15 cellular contexts compared by ENCODE assay signal in the genomic region with DNA sequence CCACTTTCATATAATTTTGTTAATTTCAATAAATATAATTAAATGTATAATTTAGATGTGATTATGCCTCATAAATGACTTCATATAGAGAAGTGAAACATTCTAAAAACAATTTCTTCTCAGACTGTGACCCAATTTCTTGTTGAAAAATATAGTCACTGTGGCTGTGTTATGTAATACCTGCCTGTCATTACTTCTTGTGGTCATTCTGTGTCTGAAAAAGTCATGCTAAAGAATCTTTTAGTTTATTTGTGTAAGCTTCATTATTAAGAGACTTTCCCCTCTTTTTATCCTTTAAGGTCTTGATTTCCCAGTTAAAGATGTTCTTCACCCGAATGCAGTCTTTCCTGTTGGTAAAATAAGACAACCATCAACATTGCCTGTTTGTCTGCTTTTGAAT. TPM values are rescaled to one million over a fixed set of nuclear protein-coding genes. Genes with fewer than 3 reads are reported as not detected.
DNase-seq lines count a peak whose midpoint lies in the region; ATAC-seq, FAIRE-seq and TF ChIP-seq lines count a peak whose summit lies in the region.
"Had no signal": no experiment of that assay in that cellular context is flagged by ENCODE, and none has a peak within 500 bp of the region (broad histone marks: within the 10 kb centered on the region; RNA-seq: fewer than 3 reads in every experiment).

No MANE protein-coding gene starts in this region.

- TF ChIP-seq POLR2A in IMR-90 (IDR thresholded peaks at IDR 0.05; ENCODE audit: low read depth, low read length) (no peak), GM12878 (IDR thresholded peaks at IDR 0.05; ENCODE audit: low read depth, low read length) (no peak), gastrocnemius medialis (IDR thresholded peaks at IDR 0.05) (no peak), uterus (IDR thresholded peaks at IDR 0.05) (no peak)

- H2AK9ac ChIP-seq in IMR-90 (replicated peaks; ENCODE audit: low read depth, low read length, poor library complexity), result no peak overlapping the region

- no peak for DNase-seq in CD8-positive, alpha-beta T cell
- DNase-seq in IMR-90, result peak; percentile 37
- no peak for DNase-seq in GM12878 (ENCODE audit: low read depth, low spot score)
- no peak for DNase-seq in gastrocnemius medialis
- no peak for DNase-seq in uterus
- no peak for DNase-seq in H4 (ENCODE audit: low spot score)
- DNase-seq: activated naive CD4-positive, alpha-beta T cell treated with anti-CD3 and anti-CD28 coated beads, Interleukin-2, amount 10 ng/mL, durations not matched to agents 7 days and 5 days; Kasumi-1; NCI-H1694; NCI-H446 treated with DMSO at 0.1 percent for 48 hours; stimulated activated CD4-positive, alpha-beta T cell treated with anti-CD3 and anti-CD28 coated beads, Interleukin-4, amount 100 ng/mL, for 4 hours had no signal

- in situ Hi-C loops in IMR-90 (cut with MboI; ENCODE audit: low sequenced_read_pairs) (no loop called here), GM12878 (cut with MboI) (no loop called here), gastrocnemius medialis (cut with MboI; ENCODE audit: low sequenced_read_pairs in 4 of 4) (no loop called here)

- H3K23ac ChIP-seq in IMR-90 (ENCODE audit: low read depth, low read length), result no peak overlapping the region

- no peak overlapping the region for H4K8ac ChIP-seq in IMR-90 (ENCODE audit: low read depth in 2 of 2, low read length in 2 of 2)

- no peak overlapping the region for H3K4me3 Mint-ChIP-seq in CD8-positive, alpha-beta T cell
- H3K4me3 Mint-ChIP-seq: activated naive CD4-positive, alpha-beta T cell treated with anti-CD3 and anti-CD28 coated beads, Interleukin-2, amount 10 ng/mL, durations not matched to agents 7 days and 5 days had no signal

- no peak overlapping the region for H3K14ac ChIP-seq in IMR-90 (replicated peaks; ENCODE audit: low read depth, low read length)

- H3K9me3 ChIP-seq in CD8-positive, alpha-beta T cell (ENCODE audit: low read length), result no peaks in the 10 kb centered on the region
- H3K9me3 ChIP-seq in IMR-90 (ENCODE audit: control insufficient read depth, insufficient read depth, low read length) (no peaks in the 10 kb centered on the region), GM12878 (replicated peaks; ENCODE audit: control insufficient read depth, insufficient read depth, low read length) (no peaks in the 10 kb centered on the region), gastrocnemius medialis (no peaks in the 10 kb centered on the region), uterus (no peaks in the 10 kb centered on the region)
- H3K9me3 ChIP-seq: breast epithelium had no signal

- no peak overlapping the region for H3K27ac ChIP-seq in CD8-positive, alpha-beta T cell (ENCODE audit: low read depth, low read length)
- H3K27ac ChIP-seq in IMR-90 (ENCODE audit: insufficient read depth, low read length), result no peak overlapping the region
- H3K27ac ChIP-seq in GM12878 (ENCODE audit: control insufficient read depth, insufficient read depth), result no peak overlapping the region
- peak overlapping the region; percentile 21 to 71 (median 60) for H3K27ac ChIP-seq in gastrocnemius medialis
- no peak overlapping the region for H3K27ac ChIP-seq in uterus

- H3K4me2 ChIP-seq in IMR-90 (ENCODE audit: low read depth, low read length) (no peak overlapping the region), GM12878 (ENCODE audit: control insufficient read depth, insufficient read depth) (no peak overlapping the region)

- no peaks in the 10 kb centered on the region for H3K27me3 ChIP-seq in CD8-positive, alpha-beta T cell (ENCODE audit: insufficient read depth, low read length)
- no peaks in the 10 kb centered on the region for H3K27me3 ChIP-seq in IMR-90 (ENCODE audit: control insufficient read depth, insufficient read depth, low read length)
- H3K27me3 ChIP-seq in GM12878 (replicated peaks in 1 of 2; ENCODE audit: control insufficient read depth in 2 of 2, insufficient read depth in 2 of 2, low read length in 1 of 2), result no peaks in the 10 kb centered on the region
- no peaks in the 10 kb centered on the region for H3K27me3 ChIP-seq in gastrocnemius medialis
- H3K27me3 ChIP-seq in uterus, result no peaks in the 10 kb centered on the region
- H3K27me3 ChIP-seq: breast epithelium had no signal

- no peak overlapping the region for H3K18ac ChIP-seq in IMR-90 (ENCODE audit: low read depth, low read length)

- no peak overlapping the region for H2BK15ac ChIP-seq in IMR-90 (ENCODE audit: low read depth, low read length)

- peaks cover 28 to 71% of the 10 kb centered on the region in 2 experiments for H3K79me1 ChIP-seq in IMR-90 (ENCODE audit: low read depth in 1 of 2, low read length in 2 of 2)

- no peaks in the 10 kb centered on the region for H3K27me3 Mint-ChIP-seq in CD8-positive, alpha-beta T cell (ENCODE audit: low read depth)
- H3K27me3 Mint-ChIP-seq: activated naive CD4-positive, alpha-beta T cell treated with anti-CD3 and anti-CD28 coated beads, Interleukin-2, amount 10 ng/mL, durations not matched to agents 7 days and 5 days had no signal

- no peak overlapping the region for H2AFZ ChIP-seq in IMR-90 (replicated peaks; ENCODE audit: low read length, poor library complexity)
- no peak overlapping the region for H2AFZ ChIP-seq in GM12878 (ENCODE audit: control insufficient read depth, low read depth, low read length)

- intact Hi-C loops in CD8-positive, alpha-beta T cell (cut with DNase I, micrococcal nuclease), result no loop called here
- intact Hi-C loops in IMR-90 (cut with micrococcal nuclease) (no loop called here), GM12878 (cut with micrococcal nuclease; ENCODE audit: unreplicated experiment) (no loop called here), gastrocnemius medialis (cut with DNase I; ENCODE audit: low total_unique reads) (loop anchor here (5.0 kb wide), 1 partner anchor 80 kb away; no protein-coding TSS in a partner anchor), uterus (cut with DNase I; ENCODE audit: low total_unique reads) (no loop called here)

- H3K9me1 ChIP-seq in IMR-90 (ENCODE audit: insufficient read depth, low read length), result peaks cover 10% of the 10 kb centered on the region; the same call in 1 of the 2 replicates

- TF ChIP-seq RAD21 in IMR-90 (IDR thresholded peaks at IDR 0.05; ENCODE audit: low read length), result no peak
- no peak for TF ChIP-seq RAD21 in GM12878 (IDR thresholded peaks at IDR 0.05; ENCODE audit: insufficient read depth, low read depth, low read length)

- peaks cover 63% of the 10 kb centered on the region for H3K4me1 Mint-ChIP-seq in CD8-positive, alpha-beta T cell (ENCODE audit: low read depth)

- peaks cover 23% of the 10 kb centered on the region for H3K79me2 ChIP-seq in GM12878 (ENCODE audit: control insufficient read depth, insufficient read depth, low read length)

- no peak overlapping the region for H2BK120ac ChIP-seq in IMR-90 (ENCODE audit: low read depth, low read length)

- no peak for ATAC-seq in CD8-positive, alpha-beta T cell
- ATAC-seq in IMR-90 (ENCODE audit: low read depth), result no peak
- peak; percentile 68 for ATAC-seq in GM12878
- ATAC-seq in gastrocnemius medialis, result no peak
- ATAC-seq in GM19467 (IDR thresholded peaks at IDR 0.05; ENCODE audit: unreplicated experiment), result no peak
- ATAC-seq: activated CD4-positive, CD25-positive, alpha-beta regulatory T cell treated with anti-CD3 and anti-CD28 coated beads, Interleukin-2, amount 50 U/mL, for 24 hours; Panc1 had no signal

- no peak overlapping the region for H3K56ac ChIP-seq in IMR-90 (ENCODE audit: extremely low read depth, insufficient read depth, low read length)

- no peak overlapping the region for H2AK5ac ChIP-seq in IMR-90 (ENCODE audit: low read depth, low read length)

- TF ChIP-seq EP300 in GM12878 (IDR thresholded peaks at IDR 0.05; ENCODE audit: borderline replicate concordance in 1 of 2, control insufficient read depth in 1 of 2, low read depth in 2 of 2, low read length in 2 of 2), result no peak

- peak overlapping the region; percentile 67 for H3K27ac Mint-ChIP-seq in CD8-positive, alpha-beta T cell
- H3K27ac Mint-ChIP-seq: activated naive CD4-positive, alpha-beta T cell treated with anti-CD3 and anti-CD28 coated beads, Interleukin-2, amount 10 ng/mL, durations not matched to agents 7 days and 5 days had no signal

- RAD21 ChIA-PET in GM12878 (lab: Charles Lee; ENCODE audit: unreplicated experiment), result interaction anchor here (0.7 to 1.8 kb wide), 3 partner anchors 26 to 178 kb away, joined by 3 to 6 read pairs (median 4); no protein-coding TSS in a partner anchor

- no CpG with 5 or more reads among the region's 1 CpG for WGBS in IMR-90 (ENCODE audit: extremely low coverage in 2 of 2, insufficient read length in 1 of 2), 2 experiments
- WGBS in GM12878 (ENCODE audit: insufficient coverage, insufficient replicate concordance, low lambda C conversion rate, missing lambda C conversion rate), result 50% methylated on average over 1 of the region's 1 CpG

- no peak overlapping the region for H2BK5ac ChIP-seq in IMR-90 (ENCODE audit: low read depth, low read length, poor library complexity, severe bottlenecking)

- FAIRE-seq in GM12878 (lab: Jason Lieb, UNC), result no peak

- dilution Hi-C loops in IMR-90 (cut with HindIII; ENCODE audit: low sequenced_read_pairs, unreplicated experiment), result no loop called here

- H4K20me1 ChIP-seq in IMR-90 (ENCODE audit: insufficient read depth, low read length) (peaks cover 41% of the 10 kb centered on the region), GM12878 (ENCODE audit: control insufficient read depth, insufficient read depth) (no peaks in the 10 kb centered on the region)

- TF ChIP-seq CTCF in CD8-positive, alpha-beta T cell (IDR thresholded peaks at IDR 0.05), result no peak
- TF ChIP-seq CTCF in IMR-90 (conservative IDR thresholded peaks at IDR 0.05; ENCODE audit: low read depth, low read length) (no peak), GM12878 (IDR thresholded peaks at IDR 0.05 in 2 of 3, conservative IDR thresholded peaks at IDR 0.05 in 1 of 3; ENCODE audit: control insufficient read depth in 2 of 3, extremely low read depth in 1 of 3, insufficient read depth in 1 of 3, low read depth in 3 of 3, low read length in 3 of 3) (no peak), gastrocnemius medialis (IDR thresholded peaks at IDR 0.05 in 4 of 5, conservative IDR thresholded peaks at IDR 0.05 in 1 of 5) (no peak), uterus (IDR thresholded peaks at IDR 0.05) (no peak)

- no peak overlapping the region for H3K4me3 ChIP-seq in CD8-positive, alpha-beta T cell (ENCODE audit: low read depth, low read length)
- H3K4me3 ChIP-seq in IMR-90 (ENCODE audit: insufficient read depth, low read depth, low read length) (no peak overlapping the region), GM12878 (no peak overlapping the region), gastrocnemius medialis (no peak overlapping the region), uterus (no peak overlapping the region)
- H3K4me3 ChIP-seq: breast epithelium had no signal

- H2BK20ac ChIP-seq in IMR-90 (ENCODE audit: low read depth, low read length), result no peak overlapping the region

- H3K9ac ChIP-seq in IMR-90 (ENCODE audit: low read depth, low read length) (no peak overlapping the region), GM12878 (ENCODE audit: control insufficient read depth, insufficient read depth, low read length) (no peak overlapping the region)

- BruUV-seq in IMR-90 (replicated peaks; lab: Mats Ljungman, UMichigan) (no TSS peak), GM12878 (replicated peaks; lab: Mats Ljungman, UMichigan) (no TSS peak)

- peaks cover 52% of the 10 kb centered on the region for H3K36me3 Mint-ChIP-seq in CD8-positive, alpha-beta T cell

- CTCF ChIA-PET in CD8-positive, alpha-beta T cell (lab: Charles Lee), result interaction anchor here (0.7 to 1.0 kb wide), 2 partner anchors 22 to 200 kb away, joined by 3 read pairs; no protein-coding TSS in a partner anchor
- CTCF ChIA-PET in IMR-90 (lab: Yijun Ruan, JAX) (no interaction called here), GM12878 (lab: Yijun Ruan, JAX) (interaction anchor here (1.4 to 1.9 kb wide), 2 partner anchors 10 to 12 kb away, joined by 5 read pairs; no protein-coding TSS in a partner anchor)

- no peak overlapping the region for H4K5ac ChIP-seq in IMR-90 (ENCODE audit: low read depth, low read length)

- H3K4ac ChIP-seq in IMR-90 (ENCODE audit: low read depth, low read length), result no peak overlapping the region

- SMC1A ChIA-PET in GM12878 (lab: Charles Lee; ENCODE audit: uncharacterized antibody, unreplicated experiment), result interaction anchor here (0.5 to 5.2 kb wide), 10 partner anchors 8 to 159 kb away, joined by 3 to 24 read pairs (median 8); no protein-coding TSS in a partner anchor

- no peaks in the 10 kb centered on the region for H3K4me1 ChIP-seq in CD8-positive, alpha-beta T cell (ENCODE audit: insufficient read depth, low read length)
- H3K4me1 ChIP-seq in IMR-90 (ENCODE audit: control insufficient read depth, insufficient read depth, low read length) (peaks cover 6% of the 10 kb centered on the region), GM12878 (ENCODE audit: control insufficient read depth, insufficient read depth, low read length) (no peaks in the 10 kb centered on the region), gastrocnemius medialis (peaks cover 31 to 59% of the 10 kb centered on the region in 2 donors), uterus (no peaks in the 10 kb centered on the region)

- POLR2A ChIA-PET in CD8-positive, alpha-beta T cell (lab: Charles Lee), result interaction anchor here (0.9 kb wide), 1 partner anchor 9 kb away, joined by 3 read pairs; no protein-coding TSS in a partner anchor
- POLR2A ChIA-PET in IMR-90 (lab: Charles Lee; ENCODE audit: unreplicated experiment), result no interaction called here
- POLR2A ChIA-PET in GM12878 (lab: Charles Lee), result interaction anchor here (1.2 to 1.3 kb wide), 2 partner anchors 8 to 62 kb away, joined by 3 to 7 read pairs; no protein-coding TSS in a partner anchor

- H3K9me3 Mint-ChIP-seq in CD8-positive, alpha-beta T cell, result no peaks in the 10 kb centered on the region
- H3K9me3 Mint-ChIP-seq: activated naive CD4-positive, alpha-beta T cell treated with anti-CD3 and anti-CD28 coated beads, Interleukin-2, amount 10 ng/mL, durations not matched to agents 7 days and 5 days had no signal

- no peak overlapping the region for H4K91ac ChIP-seq in IMR-90 (ENCODE audit: insufficient read depth, low read depth, low read length)

- H3K36me3 ChIP-seq in CD8-positive, alpha-beta T cell (ENCODE audit: insufficient read depth, low read length), result peaks cover 13% of the 10 kb centered on the region
- H3K36me3 ChIP-seq in IMR-90 (ENCODE audit: control insufficient read depth, insufficient read depth, low read length) (peaks cover 13% of the 10 kb centered on the region), GM12878 (ENCODE audit: control insufficient read depth in 2 of 2, insufficient read depth in 2 of 2, low read length in 1 of 2) (peaks cover 4 to 16% of the 10 kb centered on the region in 2 experiments), gastrocnemius medialis (peaks cover 0 to 8% of the 10 kb centered on the region in 2 donors), uterus (no peaks in the 10 kb centered on the region)
- H3K36me3 ChIP-seq: breast epithelium had no signal

RNA-seq across cellular contexts. Expression of gene KAT6B, which starts 15.9 kb away (rescaled TPM):
- 10 to 100 TPM; 73.0 to 74.7 TPM for total RNA-seq in CD8-positive, alpha-beta T cell
- total RNA-seq in IMR-90 (2012; rRNA removed) (27.8 and 28.1 TPM in 2 replicates), GM12878 (2014; rRNA removed) (16.5 and 18.3 TPM in 2 replicates), GM12878 (2014; rRNA removed; fragmentation: Illumina TruSeq; extraction: Trizol) (16.7 and 17.5 TPM in 2 replicates), GM12878 (2021) (22.6 and 24.8 TPM in 2 replicates), gastrocnemius medialis (10 to 100 TPM; 12.0 to 37.7 (median 21.6) TPM), uterus (100 to 1,000 TPM in 1 of 4 donors, 10 to 100 TPM in 3; 29.1 to 159 (median 61.2) TPM)
- polyA plus RNA-seq in IMR-90 (2012; rRNA removed) (8.1 and 8.8 TPM in 2 replicates), GM12878 (2011; rRNA removed) (6.7 and 7.6 TPM in 2 replicates), GM12878 (2014; fragmentation: Illumina TruSeq; extraction: Trizol) (17.6 and 19.1 TPM in 2 replicates), GM12878 (2014; fragmentation: Nextera tagmentation; extraction: Ambion mirVana) (1 to 10 TPM; 2.7 to 5.3 TPM), GM12878 (2014; rRNA removed) (8.1 and 9.7 TPM in 2 replicates), GM12878 (2016; fragmentation: Nextera tagmentation; extraction: Ambion mirVana) (10 to 100 TPM; 15.0 to 17.4 TPM)
- 3.6 and 4.2 TPM in 2 replicates for polyA plus RNA-seq in IMR-90 (2012; cell fraction: cytosol; rRNA removed)
- 9.0 and 13.6 TPM in 2 replicates for polyA plus RNA-seq in IMR-90 (2012; cell fraction: nucleus; rRNA removed; ENCODE audit: low replicate concordance)
- 303 and 315 TPM in 2 replicates for total RNA-seq in GM12878 (2013; cell fraction: nucleolus; rRNA removed)
- 8.5 TPM for polyA plus RNA-seq in GM12878 (2011; ENCODE audit: low read depth)
- polyA plus RNA-seq in GM12878 (2011; cell fraction: cytosol; rRNA removed), result 5.8 and 9.8 TPM in 2 replicates
- 17.1 and 23.0 TPM in 2 replicates for polyA plus RNA-seq in GM12878 (2011; cell fraction: nucleus; rRNA removed)
- 10.5 and 12.2 TPM in 2 replicates for polyA plus RNA-seq in GM12878 (2012)
- 42.9 and 45.0 TPM in 2 replicates for polyA minus RNA-seq in GM12878 (2011; rRNA and poly(A)+ RNA removed)
- polyA minus RNA-seq in GM12878 (2011; cell fraction: cytosol; rRNA and poly(A)+ RNA removed), result 7.9 and 9.0 TPM in 2 replicates
- polyA minus RNA-seq in GM12878 (2011; cell fraction: nucleus; rRNA and poly(A)+ RNA removed), result 53.1 and 90.8 TPM in 2 replicates
- 3.1 and 4.9 TPM in 2 replicates for total RNA-seq in H4 (2014; rRNA removed; shearing (Covaris generic))

Comparison
In these comparisons a context has a peak if more than half of its experiments do, and no peak if none do; other contexts are left out.
1. H3K27ac ChIP-seq: peak in gastrocnemius medialis (4 of 4); none in CD8-positive, alpha-beta T cell (single experiment), IMR-90 (single experiment), GM12878 (single experiment) and uterus (0 of 2).